In the genomic region with DNA sequence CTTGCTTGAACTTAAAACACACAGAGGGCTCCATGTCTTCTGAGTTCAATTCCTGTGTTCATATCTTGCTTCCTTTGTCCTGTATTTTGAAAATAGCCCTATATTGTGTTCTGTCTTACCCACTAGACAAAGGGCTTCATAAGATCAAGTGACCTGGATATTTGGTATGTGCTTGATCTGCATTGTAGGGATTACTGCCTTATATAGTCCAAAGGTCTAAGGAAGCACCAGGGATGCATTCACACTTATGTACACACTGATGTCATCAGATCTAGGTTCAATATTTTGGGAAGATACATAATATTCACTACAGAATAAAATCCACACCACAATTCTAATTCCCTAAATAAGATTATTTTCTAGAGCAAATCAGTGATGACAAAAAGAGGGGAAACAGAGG, we compare ENCODE assay signal across 27 cellular contexts.
"Had no signal": no experiment of that assay in that cellular context is flagged by ENCODE, and none has a peak within 500 bp of the region (broad histone marks: within the 10 kb centered on the region; RNA-seq: fewer than 3 reads in every experiment).

No MANE protein-coding gene starts in this region.

- H3K36me3 ChIP-seq: gastrocnemius medialis, left lung, prostate gland, right atrium auricular region, stomach, thyroid gland, vagina had no signal

- ATAC-seq: gastrocnemius medialis; left cardiac atrium; left lung; mucosa of descending colon; natural killer cell treated with Interleukin-12 subunit alpha and Interleukin-12 subunit beta and Interleukin-15 and Interleukin-18, amount 100 ng/mL, for 72 hours; sciatic nerve had no signal

- FAIRE-seq: kidney had no signal

- H3K36me3 Mint-ChIP-seq: mesothelial cell of epicardium; naive B cell; natural killer cell treated with Interleukin-12 subunit alpha and Interleukin-12 subunit beta and Interleukin-15 and Interleukin-18, amount 100 ng/mL, for 72 hours had no signal

- H3K27me3 ChIP-seq: dorsolateral prefrontal cortex, gastrocnemius medialis, left lung, right atrium auricular region, stomach, thyroid gland, vagina had no signal

- DNase-seq: cortex of kidney; dorsolateral prefrontal cortex; effector CD4-positive, alpha-beta T cell; gastrocnemius medialis; head of caudate nucleus; kidney; left cardiac atrium; left lung; mesenchymal stem cell; mucosa of descending colon; naive B cell; nucleus accumbens; stimulated activated CD4-positive, alpha-beta T cell treated with anti-CD3 and anti-CD28 coated beads, Interleukin-12 subunit alpha, Interleukin-12 subunit beta, amount 100 ng/mL, for 4 hours; stimulated activated CD4-positive, alpha-beta T cell treated with anti-CD3 and anti-CD28 coated beads, Interleukin-1b, Interleukin-23, amount 100 ng/mL, for 48 hours; stimulated activated CD4-positive, alpha-beta T cell treated with anti-CD3 and anti-CD28 coated beads, Interleukin-4, amount 100 ng/mL, for 1 hour; stimulated activated CD8-positive, alpha-beta memory T cell treated with anti-CD3 and anti-CD28 coated beads, Interleukin-4, amount 100 ng/mL, for 48 hours; stimulated activated naive CD4-positive, alpha-beta T cell treated with Interleukin-2 at 50 U/mL for 16 hours; stomach; thyroid gland; trophoblast cell had no signal

- H3K4me1 ChIP-seq: gastrocnemius medialis, left lung, prostate gland, right atrium auricular region, stomach, thyroid gland, vagina had no signal

- H3K4me2 ChIP-seq: smooth muscle cell had no signal

- H3K4me3 ChIP-seq: dorsolateral prefrontal cortex, gastrocnemius medialis, left lung, mucosa of descending colon, prostate gland, right atrium auricular region, smooth muscle cell, stomach, thyroid gland, vagina had no signal

- H3K27ac ChIP-seq: dorsolateral prefrontal cortex, gastrocnemius medialis, left lung, prostate gland, right atrium auricular region, stomach, thyroid gland, vagina had no signal

- H3K4me3 Mint-ChIP-seq: mesothelial cell of epicardium; naive B cell; natural killer cell treated with Interleukin-12 subunit alpha and Interleukin-12 subunit beta and Interleukin-15 and Interleukin-18, amount 100 ng/mL, for 72 hours had no signal

- H3K27me3 Mint-ChIP-seq: natural killer cell treated with Interleukin-12 subunit alpha and Interleukin-12 subunit beta and Interleukin-15 and Interleukin-18, amount 100 ng/mL, for 72 hours had no signal

- H3K27ac Mint-ChIP-seq: mesothelial cell of epicardium; naive B cell; natural killer cell treated with Interleukin-12 subunit alpha and Interleukin-12 subunit beta and Interleukin-15 and Interleukin-18, amount 100 ng/mL, for 72 hours had no signal

- H3K9me3 ChIP-seq: gastrocnemius medialis, left lung, mucosa of descending colon, prostate gland, right atrium auricular region, stomach, thyroid gland, vagina had no signal

- H3K4me1 Mint-ChIP-seq: mesothelial cell of epicardium, naive B cell had no signal

- H3K9me3 Mint-ChIP-seq: naive B cell had no signal
